ENCODE assay signal across 28 cellular contexts in the genomic region with DNA sequence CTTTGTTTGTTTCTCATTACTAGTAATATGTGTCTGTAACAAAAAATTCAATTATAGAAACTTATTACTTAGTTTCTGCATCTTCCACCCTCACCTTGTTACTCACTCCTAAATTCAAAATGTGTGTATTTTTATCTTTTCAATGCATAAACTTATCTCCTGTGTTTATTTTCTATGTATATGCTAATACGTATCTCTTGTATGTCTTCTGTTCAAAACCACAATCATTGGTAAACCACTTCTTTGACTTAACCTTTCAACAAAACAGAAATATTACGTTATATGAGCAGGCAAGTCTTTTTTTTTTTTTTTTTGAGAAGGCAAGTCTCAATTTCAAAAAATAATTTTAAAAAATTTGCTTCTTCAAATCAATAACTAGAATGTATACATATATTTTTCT. TPM values are rescaled to one million over a fixed set of nuclear protein-coding genes. Genes with fewer than 3 reads are reported as not detected.
DNase-seq lines count a peak whose midpoint lies in the region; ATAC-seq and FAIRE-seq lines count a peak whose summit lies in the region.
"Had no signal": no experiment of that assay in that cellular context is flagged by ENCODE, and none has a peak within 500 bp of the region (broad histone marks: within the 10 kb centered on the region; RNA-seq: fewer than 3 reads in every experiment).

No MANE protein-coding gene starts in this region.

- CTCF ChIA-PET in T-cell (lab: Charles Lee): interaction anchor here in 1 of 2 donors (0.6 kb wide), 1 partner anchor 152 kb away, joined by 3 read pairs; no protein-coding TSS in a partner anchor

- H3K27ac Mint-ChIP-seq in CD4-positive, CD25-positive, alpha-beta regulatory T cell: peak overlapping the region; percentile 4 to 43 (median 15)
- peak overlapping the region; percentile 7 to 12 for H3K27ac Mint-ChIP-seq in T-cell

- H3K27me3 ChIP-seq in CD4-positive, CD25-positive, alpha-beta regulatory T cell (ENCODE audit: control insufficient read depth, insufficient read depth, low read length): no peaks in the 10 kb centered on the region
- H3K27me3 ChIP-seq in small intestine (ENCODE audit: control insufficient read depth in 2 of 2, insufficient read depth in 2 of 2, low read length in 2 of 2): peaks cover 0 to 5% of the 10 kb centered on the region in 2 donors
- H3K27me3 ChIP-seq: BLaER1 treated with 17β-estradiol and CSF1 and Interleukin-3, amounts not matched to agents 10 nM and 100 nM had no signal

- H3K27ac ChIP-seq in CD4-positive, CD25-positive, alpha-beta regulatory T cell (ENCODE audit: insufficient read depth, low read length, poor library complexity, severe bottlenecking): peak overlapping the region; percentile 62
- H3K27ac ChIP-seq in small intestine (ENCODE audit: low read depth in 1 of 2, low read length in 1 of 2): no peak overlapping the region
- H3K27ac ChIP-seq: BLaER1 treated with 17β-estradiol and CSF1 and Interleukin-3, amounts not matched to agents 10 nM and 100 nM; HL-60; SJSA1 had no signal

- peak; percentile 58 to 76 for ATAC-seq in CD4-positive, CD25-positive, alpha-beta regulatory T cell (ENCODE audit: low read depth in 2 of 2)
- no peak for ATAC-seq in T-cell (replicated peaks in 1 of 4)
- no peak for ATAC-seq in GM18511 (IDR thresholded peaks at IDR 0.05; ENCODE audit: unreplicated experiment)
- no peak for ATAC-seq in GM19328 (IDR thresholded peaks at IDR 0.05; ENCODE audit: unreplicated experiment)

- H3K4me1 ChIP-seq in CD4-positive, CD25-positive, alpha-beta regulatory T cell (ENCODE audit: control insufficient read depth, insufficient read depth, low read length, poor library complexity, severe bottlenecking): peaks cover 33% of the 10 kb centered on the region
- no peaks in the 10 kb centered on the region for H3K4me1 ChIP-seq in small intestine (ENCODE audit: control insufficient read depth in 2 of 2, insufficient read depth in 1 of 2, low read depth in 1 of 2, low read length in 1 of 2)
- H3K4me1 ChIP-seq: SJSA1 had no signal

- H3K4me3 ChIP-seq in CD4-positive, CD25-positive, alpha-beta regulatory T cell (ENCODE audit: low read depth, low read length): peak overlapping the region; percentile 64
- H3K4me3 ChIP-seq in small intestine (ENCODE audit: low read depth in 1 of 2, low read length in 2 of 2): no peak overlapping the region
- H3K4me3 ChIP-seq: BLaER1 treated with 17β-estradiol and CSF1 and Interleukin-3, amounts not matched to agents 10 nM and 100 nM; SJSA1 had no signal

- FAIRE-seq in endometrium (lab: Jason Lieb, UNC): peak; percentile 35
- FAIRE-seq in small intestine (lab: Jason Lieb, UNC): peak; percentile 41
- FAIRE-seq: A204.1, GM12891 had no signal

- H3K4me1 Mint-ChIP-seq in CD4-positive, CD25-positive, alpha-beta regulatory T cell: peaks cover 12 to 43% (median 26%) of the 10 kb centered on the region in 4 donors
- peaks cover 0 to 35% (median 12%) of the 10 kb centered on the region in 3 donors for H3K4me1 Mint-ChIP-seq in T-cell

- H3K27me3 Mint-ChIP-seq in CD4-positive, CD25-positive, alpha-beta regulatory T cell: peaks cover 8% of the 10 kb centered on the region
- H3K27me3 Mint-ChIP-seq in T-cell: peaks cover 18 to 26% of the 10 kb centered on the region in 2 donors

- 54 to 65% (median 63%) methylated on average over 2 of the region's 2 CpGs for WGBS in small intestine, 3 donors

- H3K4me3 Mint-ChIP-seq in CD4-positive, CD25-positive, alpha-beta regulatory T cell: peak overlapping the region; percentile 16 to 65 (median 44)
- H3K4me3 Mint-ChIP-seq in T-cell: no peak overlapping the region

- DNase-seq in CD4-positive, CD25-positive, alpha-beta regulatory T cell: peak in 2 of 3 donors; percentile 7 to 69
- no peak for DNase-seq in T-cell
- DNase-seq in small intestine: peak; percentile 1
- DNase-seq in UCSD-AML1 (lab: John Stamatoyannopoulos, UW; ENCODE audit: unreplicated experiment): no peak
- DNase-seq: AML-193, Calu3, DMS79 treated with DMSO at 0.1 percent for 48 hours, GF-D8, NCI-H1048, NCI-H1417 treated with DMSO at 0.1 percent for 48 hours, NCI-H1694 treated with DMSO at 0.1 percent for 48 hours, NCI-H2081 treated with DMSO at 0.1 percent for 48 hours, NCI-H2171, NCI-H226, NCI-H510A, NCI-H69, Right ventricle myocardium superior, RPMI8226 had no signal

- peaks cover 4% of the 10 kb centered on the region for H3K36me3 Mint-ChIP-seq in CD4-positive, CD25-positive, alpha-beta regulatory T cell
- H3K36me3 Mint-ChIP-seq in T-cell: no peaks in the 10 kb centered on the region

- peaks cover 2 to 9% (median 7%) of the 10 kb centered on the region in 7 donors for H3K9me3 Mint-ChIP-seq in CD4-positive, CD25-positive, alpha-beta regulatory T cell
- H3K9me3 Mint-ChIP-seq in T-cell: peaks cover 6 to 8% (median 7%) of the 10 kb centered on the region in 3 donors

- H3K9me3 ChIP-seq in CD4-positive, CD25-positive, alpha-beta regulatory T cell (ENCODE audit: control insufficient read depth in 2 of 2, low read length in 2 of 2): peaks cover 7 to 11% of the 10 kb centered on the region in 2 experiments
- peaks cover 1% of the 10 kb centered on the region for H3K9me3 ChIP-seq in small intestine (ENCODE audit: control insufficient read depth, low read depth)
- H3K9me3 ChIP-seq: SJSA1 had no signal

- no peaks in the 10 kb centered on the region for H3K36me3 ChIP-seq in CD4-positive, CD25-positive, alpha-beta regulatory T cell (ENCODE audit: control insufficient read depth, insufficient read depth, low read length)
- H3K36me3 ChIP-seq in small intestine (ENCODE audit: control insufficient read depth in 2 of 2, insufficient read depth in 2 of 2, low read length in 2 of 2): no peaks in the 10 kb centered on the region
- H3K36me3 ChIP-seq: BLaER1 treated with 17β-estradiol and CSF1 and Interleukin-3, amounts not matched to agents 10 nM and 100 nM; SJSA1 had no signal

- POLR2A ChIA-PET in T-cell (lab: Charles Lee): no interaction called here

RNA-seq across cellular contexts. Expression of a gene that starts 39.2 kb away (rescaled TPM):
- not detected for total RNA-seq in CD4-positive, CD25-positive, alpha-beta regulatory T cell
- polyA plus RNA-seq in CD4-positive, CD25-positive, alpha-beta regulatory T cell: not detected
- not detected for total RNA-seq in T-cell
- under 1 TPM in 1 of 3 donors, not detected in 2; 0.97 TPM for polyA plus RNA-seq in small intestine
- total RNA-seq: Calu3, H4, HT-29, Right ventricle myocardium superior had no signal

Comparison
In these comparisons a context has a peak if more than half of its experiments do, and no peak if none do; other contexts are left out.
1. ATAC-seq: peak in CD4-positive, CD25-positive, alpha-beta regulatory T cell (2 of 2); none in T-cell (0 of 4), GM18511 (single experiment) and GM19328 (single experiment).
2. DNase-seq: peak in CD4-positive, CD25-positive, alpha-beta regulatory T cell (2 of 3) and small intestine (single experiment); none in T-cell (0 of 34) and UCSD-AML1 (single experiment).
3. H3K4me3 Mint-ChIP-seq: peak in CD4-positive, CD25-positive, alpha-beta regulatory T cell (4 of 4); none in T-cell (0 of 3).